ENCODE assay signal across 8 cellular contexts in the genomic region with DNA sequence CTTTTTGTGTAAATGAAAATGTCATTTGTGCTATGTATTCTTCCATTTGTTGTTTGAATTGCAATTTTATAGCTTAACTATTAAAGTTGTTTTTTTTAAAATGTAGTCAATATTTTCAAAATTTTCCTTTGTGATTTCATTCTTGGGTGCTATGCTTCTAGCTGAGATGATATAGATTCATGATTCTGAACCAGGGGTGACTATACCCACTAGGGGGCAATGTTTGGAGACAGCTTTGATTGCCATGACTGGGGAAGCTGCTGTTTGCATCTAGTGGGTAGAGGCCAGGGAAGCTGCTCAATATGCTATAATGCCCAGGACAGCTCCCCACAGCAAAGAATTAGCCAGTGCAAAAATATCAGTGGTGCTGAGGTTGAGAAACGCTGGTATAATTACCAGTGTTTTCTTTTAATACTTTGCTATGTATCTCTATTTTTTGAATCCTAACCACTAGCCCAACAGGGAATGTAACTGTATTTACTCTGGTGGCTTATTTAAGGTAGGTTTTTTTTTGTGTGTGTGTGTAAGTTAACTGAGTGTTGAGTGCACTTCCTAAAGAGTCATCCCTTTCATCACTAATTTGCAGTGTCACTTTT.
A peak's percentile ranks its signal among the peaks of the same experiment; 100 is the strongest.
DNase-seq lines count a peak whose midpoint lies in the region; ATAC-seq and TF ChIP-seq lines count a peak whose summit lies in the region.
"Had no signal": no experiment of that assay in that cellular context is flagged by ENCODE, and none has a peak within 500 bp of the region (broad histone marks: within the 10 kb centered on the region; RNA-seq: fewer than 3 reads in every experiment).

No MANE protein-coding gene starts in this region.

- H3K4me1 ChIP-seq in GM23338 (ENCODE audit: insufficient read depth) (no peaks in the 10 kb centered on the region), Peyer's patch (no peaks in the 10 kb centered on the region), colonic mucosa (no peaks in the 10 kb centered on the region)

- no peaks in the 10 kb centered on the region for H3K4me1 Mint-ChIP-seq in GM23338
- H3K4me1 Mint-ChIP-seq in activated T-helper 1 cell treated with anti-CD3 and anti-CD28 coated beads, Interleukin-12 subunit alpha, Interleukin-12 subunit beta, Interleukin-2, Interleukin-4 antibody, amounts not matched to agents 30 ng/mL and 10 ng/mL and 1 ng/mL, durations not matched to agents 14 hours and 24 hours and 36 hours (ENCODE audit: low read depth) = no peaks in the 10 kb centered on the region

- ATAC-seq in GM23338 = peak; percentile 93

- H3K4me3 ChIP-seq in GM12864 (ENCODE audit: low read depth, low read length) = no peak overlapping the region
- no peak overlapping the region for H3K4me3 ChIP-seq in GM23338
- H3K4me3 ChIP-seq in MG63 = no peak overlapping the region
- no peak overlapping the region for H3K4me3 ChIP-seq in Peyer's patch
- no peak overlapping the region for H3K4me3 ChIP-seq in colonic mucosa

- TF ChIP-seq POLR2A in Peyer's patch (IDR thresholded peaks at IDR 0.05) = no peak

- H3K27ac ChIP-seq in GM23338 (ENCODE audit: low read depth) = no peak overlapping the region
- H3K27ac ChIP-seq in Peyer's patch = no peak overlapping the region
- H3K27ac ChIP-seq in colonic mucosa = no peak overlapping the region

- no peaks in the 10 kb centered on the region; the same call in 2 of the 3 replicates for H3K9me3 Mint-ChIP-seq in GM23338
- no peaks in the 10 kb centered on the region for H3K9me3 Mint-ChIP-seq in activated T-helper 1 cell treated with anti-CD3 and anti-CD28 coated beads, Interleukin-12 subunit alpha, Interleukin-12 subunit beta, Interleukin-2, Interleukin-4 antibody, amounts not matched to agents 30 ng/mL and 10 ng/mL and 1 ng/mL, durations not matched to agents 14 hours and 24 hours and 36 hours

- no peaks in the 10 kb centered on the region for H3K36me3 ChIP-seq in GM23338 (ENCODE audit: insufficient read depth)
- H3K36me3 ChIP-seq in MG63 = no peaks in the 10 kb centered on the region
- H3K36me3 ChIP-seq in Peyer's patch = peaks cover 0 to 10% (median 0%) of the 10 kb centered on the region in 3 donors
- H3K36me3 ChIP-seq in colonic mucosa = no peaks in the 10 kb centered on the region

- H3F3A ChIP-seq in GM23338 (replicated peaks; ENCODE audit: low read depth) = no peaks in the 10 kb centered on the region

- no peaks in the 10 kb centered on the region for H3K79me2 ChIP-seq in GM23338 (replicated peaks; ENCODE audit: insufficient read depth)

- H3K27me3 ChIP-seq in GM23338 (ENCODE audit: insufficient read depth) (no peaks in the 10 kb centered on the region), MG63 (no peaks in the 10 kb centered on the region), Peyer's patch (no peaks in the 10 kb centered on the region), colonic mucosa (no peaks in the 10 kb centered on the region)

- H3K9me2 ChIP-seq in GM23338 (ENCODE audit: insufficient read depth) = no peaks in the 10 kb centered on the region

- H2AFZ ChIP-seq in GM23338 = no peak overlapping the region

- H3K27ac Mint-ChIP-seq in GM23338 = no peak overlapping the region
- no peak overlapping the region for H3K27ac Mint-ChIP-seq in activated T-helper 1 cell treated with anti-CD3 and anti-CD28 coated beads, Interleukin-12 subunit alpha, Interleukin-12 subunit beta, Interleukin-2, Interleukin-4 antibody, amounts not matched to agents 30 ng/mL and 10 ng/mL and 1 ng/mL, durations not matched to agents 14 hours and 24 hours and 36 hours
- H3K27ac Mint-ChIP-seq: activated naive CD8-positive, alpha-beta T cell had no signal

- H3K9me3 ChIP-seq in MG63 (no peaks in the 10 kb centered on the region), Peyer's patch (no peaks in the 10 kb centered on the region), colonic mucosa (no peaks in the 10 kb centered on the region)

- H3K4me3 Mint-ChIP-seq in GM23338 = no peak overlapping the region
- H3K4me3 Mint-ChIP-seq in activated T-helper 1 cell treated with anti-CD3 and anti-CD28 coated beads, Interleukin-12 subunit alpha, Interleukin-12 subunit beta, Interleukin-2, Interleukin-4 antibody, amounts not matched to agents 30 ng/mL and 10 ng/mL and 1 ng/mL, durations not matched to agents 14 hours and 24 hours and 36 hours = no peak overlapping the region
- H3K4me3 Mint-ChIP-seq: activated naive CD8-positive, alpha-beta T cell had no signal

- H3K36me3 Mint-ChIP-seq in GM23338 (ENCODE audit: low read depth) = no peaks in the 10 kb centered on the region
- H3K36me3 Mint-ChIP-seq in activated T-helper 1 cell treated with anti-CD3 and anti-CD28 coated beads, Interleukin-12 subunit alpha, Interleukin-12 subunit beta, Interleukin-2, Interleukin-4 antibody, amounts not matched to agents 30 ng/mL and 10 ng/mL and 1 ng/mL, durations not matched to agents 14 hours and 24 hours and 36 hours (ENCODE audit: low read depth) = no peaks in the 10 kb centered on the region
- H3K36me3 Mint-ChIP-seq: activated naive CD8-positive, alpha-beta T cell had no signal

- no peak for DNase-seq in GM12864 (ENCODE audit: low read depth)
- DNase-seq in GM23338 (ENCODE audit: low spot score) = peak; percentile 84
- peak; percentile 41 for DNase-seq in MG63
- peak in 1 of 3 donors; percentile 74 for DNase-seq in Peyer's patch
- peak; percentile 77 for DNase-seq in colonic mucosa
- peak; percentile 69 to 73 for DNase-seq in lung microvascular endothelial cell (ENCODE audit: low read depth in 2 of 2)
- no peak for DNase-seq in activated T-helper 1 cell treated with anti-CD3 and anti-CD28 coated beads, Interleukin-12 subunit alpha, Interleukin-12 subunit beta, Interleukin-2, Interleukin-4 antibody, amounts not matched to agents 30 ng/mL and 10 ng/mL and 1 ng/mL, durations not matched to agents 14 hours and 24 hours and 36 hours (ENCODE audit: low spot score)

- TF ChIP-seq CTCF in GM12864 (IDR thresholded peaks at IDR 0.05; ENCODE audit: low read depth, low read length, missing control alignments) = peak; percentile 66
- peak; percentile 82 to 83 for TF ChIP-seq CTCF in GM23338 (conservative IDR thresholded peaks at IDR 0.05; ENCODE audit: low read depth in 2 of 2)
- TF ChIP-seq CTCF in Peyer's patch (IDR thresholded peaks at IDR 0.05) = peak in 5 of 6 experiments; percentile 11 to 75 (median 75)
- peak; percentile 62 for TF ChIP-seq CTCF in colonic mucosa (IDR thresholded peaks at IDR 0.05)

- H4K20me1 ChIP-seq in GM23338 (replicated peaks; ENCODE audit: insufficient read depth) = no peaks in the 10 kb centered on the region

- intact Hi-C loops in colonic mucosa (cut with DNase I) = loop anchor here (5.0 kb wide), 1 partner anchor 183 kb away; a partner anchor contains a TSS
- intact Hi-C loops in activated T-helper 1 cell treated with anti-CD3 and anti-CD28 coated beads, Interleukin-12 subunit alpha, Interleukin-12 subunit beta, Interleukin-2, Interleukin-4 antibody, amounts not matched to agents 30 ng/mL and 10 ng/mL and 1 ng/mL, durations not matched to agents 14 hours and 24 hours and 36 hours (cut with micrococcal nuclease) = loop anchor here (5.0 kb wide), 1 partner anchor 263 kb away; no protein-coding TSS in a partner anchor

- no peak overlapping the region for H3K9ac ChIP-seq in colonic mucosa (ENCODE audit: low read depth in 2 of 2, low read length in 2 of 2)

- H3K4me2 ChIP-seq in GM23338 = no peak overlapping the region

- H3K27me3 Mint-ChIP-seq in GM23338 (ENCODE audit: insufficient read depth, low read depth, poor library complexity) = no peaks in the 10 kb centered on the region
- no peaks in the 10 kb centered on the region for H3K27me3 Mint-ChIP-seq in activated T-helper 1 cell treated with anti-CD3 and anti-CD28 coated beads, Interleukin-12 subunit alpha, Interleukin-12 subunit beta, Interleukin-2, Interleukin-4 antibody, amounts not matched to agents 30 ng/mL and 10 ng/mL and 1 ng/mL, durations not matched to agents 14 hours and 24 hours and 36 hours (ENCODE audit: insufficient read depth)

TF ChIP-seq in GM23338, 12 proteins besides CTCF, POLR2A, EP300 and RAD21 (continues in another document):
- TF ChIP-seq POLR2AphosphoS5 (IDR thresholded peaks at IDR 0.05; ENCODE audit: low read depth) (no peak), CREB1 (CRISPR knock-in tag; IDR thresholded peaks at IDR 0.05; ENCODE audit: low read depth) (no peak)

Comparison
In these comparisons a context has a peak if more than half of its experiments do, and no peak if none do; other contexts are left out.
1. DNase-seq: peak in GM23338 (single experiment), MG63 (single experiment), colonic mucosa (single experiment) and lung microvascular endothelial cell (2 of 2); none in GM12864 (single experiment) and activated T-helper 1 cell treated with anti-CD3 and anti-CD28 coated beads, Interleukin-12 subunit alpha, Interleukin-12 subunit beta, Interleukin-2, Interleukin-4 antibody, amounts not matched to agents 30 ng/mL and 10 ng/mL and 1 ng/mL, durations not matched to agents 14 hours and 24 hours and 36 hours (single experiment).
2. Peak in every context shown above with its lines, with median percentiles within 50 percentile points of each other: CTCF ChIP-seq.